16 cellular contexts compared by ENCODE assay signal in the genomic region with DNA sequence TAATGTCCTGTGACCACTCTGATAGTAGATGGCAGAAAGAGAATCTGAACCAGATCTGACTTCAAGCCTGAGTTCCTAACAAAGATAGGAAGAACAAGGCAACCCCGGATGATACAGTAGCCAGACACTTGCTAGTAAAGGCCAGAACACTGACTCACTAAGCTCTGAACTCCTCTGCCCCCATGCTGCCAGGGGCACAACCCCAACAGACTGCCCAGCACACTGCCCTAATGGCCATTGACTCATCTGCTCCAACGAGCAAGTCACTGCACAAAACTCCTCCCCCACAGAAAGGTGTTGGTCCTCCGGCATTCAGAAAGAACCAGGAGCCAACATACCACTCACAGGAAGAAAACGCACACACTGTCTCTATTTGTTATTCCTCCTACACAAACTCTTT.
A peak's percentile ranks its signal among the peaks of the same experiment; 100 is the strongest.
DNase-seq lines count a peak whose midpoint lies in the region; ATAC-seq and TF ChIP-seq lines count a peak whose summit lies in the region.
"Had no signal": no experiment of that assay in that cellular context is flagged by ENCODE, and none has a peak within 500 bp of the region (broad histone marks: within the 10 kb centered on the region; RNA-seq: fewer than 3 reads in every experiment).

No MANE protein-coding gene starts in this region.

- no peaks in the 10 kb centered on the region for H4K20me1 ChIP-seq in PC-3 (ENCODE audit: low read length)

- H3K79me2 ChIP-seq in PC-3 (ENCODE audit: low read length): no peaks in the 10 kb centered on the region

- H3K9me3 ChIP-seq in PC-3 (ENCODE audit: low read length) (no peaks in the 10 kb centered on the region), aorta (ENCODE audit: control insufficient read depth, low read length) (no peaks in the 10 kb centered on the region), WERI-Rb-1 (ENCODE audit: severe bottlenecking) (no peaks in the 10 kb centered on the region)

- peak; percentile 52 for DNase-seq in Daoy (ENCODE audit: low read depth)
- peak; percentile 66 for DNase-seq in PC-3
- no peak for DNase-seq in omental fat pad (ENCODE audit: low spot score)
- no peak for DNase-seq in NOMO-1 (lab: John Stamatoyannopoulos, UW; ENCODE audit: unreplicated experiment in 2 of 2)
- DNase-seq in aorta: no peak
- no peak for DNase-seq in WERI-Rb-1
- DNase-seq: activated CD4-positive, CD25-positive, alpha-beta regulatory T cell; CD4-positive, CD25-positive, alpha-beta regulatory T cell; naive B cell; NCI-H146; RPMI8226 had no signal

- CTCF ChIA-PET in PC-3 (lab: Charles Lee): no interaction called here

- POLR2A ChIA-PET in PC-3 (lab: Charles Lee; ENCODE audit: unreplicated experiment): no interaction called here

- H2AFZ ChIP-seq in PC-3 (ENCODE audit: low read length): no peak overlapping the region

- 51 to 54% methylated on average over 4 of the region's 4 CpGs for WGBS in aorta, 2 donors

- H3K9ac ChIP-seq in PC-3 (ENCODE audit: low read length): no peak overlapping the region

- peak; percentile 97 for ATAC-seq in PC-3
- peak; percentile 63 for ATAC-seq in esophagus mucosa
- peak; percentile 95 for ATAC-seq in omental fat pad (ENCODE audit: low FRiP score)
- no peak for ATAC-seq in aorta (ENCODE audit: low FRiP score)
- ATAC-seq in GM19467 (IDR thresholded peaks at IDR 0.05; ENCODE audit: unreplicated experiment): no peak
- ATAC-seq: activated T-helper 17 cell treated with anti-CD3 and anti-CD28 coated beads, Interleukin-2, amount 50 U/mL, for 72 hours; GM12878 had no signal

- intact Hi-C loops in PC-3 (cut with micrococcal nuclease) (no loop called here), aorta (cut with DNase I) (loop anchor here in 1 of 2 donors (10.0 kb wide), 1 partner anchor 107 kb away; no protein-coding TSS in a partner anchor)

- 0 out of 2 replicates have a peak, but pooled peaks cover 3% of the 10 kb centered on the region for H3K9me2 ChIP-seq in PC-3 (replicated peaks; ENCODE audit: low read length)

- H3K4me2 ChIP-seq in PC-3 (ENCODE audit: low read length): peak overlapping the region; percentile 30

- H3K27ac ChIP-seq in PC-3 (ENCODE audit: low read length): peak overlapping the region; percentile 12; the same call in 1 of the 2 replicates
- no peak overlapping the region for H3K27ac ChIP-seq in aorta (ENCODE audit: low read depth in 1 of 2, low read length in 2 of 2)
- no peak overlapping the region for H3K27ac ChIP-seq in WERI-Rb-1

- TF ChIP-seq CTCF in PC-3 (conservative IDR thresholded peaks at IDR 0.05; ENCODE audit: low read depth, low read length) (no peak), omental fat pad (IDR thresholded peaks at IDR 0.05) (no peak), WERI-Rb-1 (IDR thresholded peaks at IDR 0.05; ENCODE audit: low read depth, low read length) (no peak)

- H3K4me3 ChIP-seq in PC-3 (ENCODE audit: low read length) (no peak overlapping the region), aorta (ENCODE audit: low read length in 2 of 2) (no peak overlapping the region), WERI-Rb-1 (ENCODE audit: low read depth, low read length) (no peak overlapping the region)
- H3K4me3 ChIP-seq: GM12878, skin epidermis had no signal

- H3K27me3 ChIP-seq in PC-3 (ENCODE audit: low read length) (no peaks in the 10 kb centered on the region), aorta (ENCODE audit: control insufficient read depth in 1 of 2, insufficient read depth in 2 of 2, low read length in 1 of 2) (no peaks in the 10 kb centered on the region), WERI-Rb-1 (ENCODE audit: insufficient read depth, low read depth, severe bottlenecking) (no peaks in the 10 kb centered on the region)

- H3K4me1 ChIP-seq in PC-3 (ENCODE audit: insufficient read depth, low read length): peaks cover 22% of the 10 kb centered on the region
- H3K4me1 ChIP-seq in aorta (ENCODE audit: control insufficient read depth in 1 of 2, insufficient read depth in 2 of 2, low read length in 2 of 2): peaks cover 1 to 3% of the 10 kb centered on the region in 2 donors

- H3F3A ChIP-seq in PC-3 (ENCODE audit: low read length, unreplicated experiment): no peaks in the 10 kb centered on the region

- BruUV-seq in PC-3 (replicated peaks; lab: Mats Ljungman, UMichigan): no TSS peak

- H3K36me3 ChIP-seq in PC-3 (ENCODE audit: low read depth, low read length) (no peaks in the 10 kb centered on the region), aorta (ENCODE audit: control insufficient read depth in 1 of 2, insufficient read depth in 2 of 2, low read length in 1 of 2) (no peaks in the 10 kb centered on the region), WERI-Rb-1 (no peaks in the 10 kb centered on the region)

Comparison
In these comparisons a context has a peak if more than half of its experiments do, and no peak if none do; other contexts are left out.
1. DNase-seq: peak in Daoy (single experiment) and PC-3 (single experiment); none in omental fat pad (single experiment), NOMO-1 (0 of 2), aorta (0 of 2) and WERI-Rb-1 (single experiment).
2. ATAC-seq: peak in PC-3 (single experiment), esophagus mucosa (single experiment) and omental fat pad (single experiment); none in aorta (single experiment) and GM19467 (single experiment).